9 cellular contexts compared by ENCODE assay signal in the genomic region with DNA sequence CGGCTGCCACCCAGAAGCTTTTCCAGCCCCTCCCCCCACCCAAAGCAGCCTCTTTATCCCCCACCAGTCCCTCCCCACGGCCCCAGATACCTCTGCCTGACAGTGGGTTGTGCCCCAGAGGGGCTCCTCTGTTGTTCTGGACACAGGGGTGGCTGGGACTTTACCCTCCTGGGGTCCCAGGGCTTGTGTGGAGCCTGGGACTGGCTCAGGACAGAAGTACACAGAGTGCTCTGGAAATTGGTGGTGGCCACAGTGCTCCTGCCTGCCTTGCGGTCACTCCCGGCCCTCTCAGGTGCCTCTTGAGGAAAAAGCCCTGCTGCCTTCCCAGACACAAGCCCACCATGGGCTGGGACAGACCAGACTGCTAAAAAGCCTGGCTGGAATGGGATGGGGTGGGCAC.
"Had no signal": no experiment of that assay in that cellular context is flagged by ENCODE, and none has a peak within 500 bp of the region (broad histone marks: within the 10 kb centered on the region; RNA-seq: fewer than 3 reads in every experiment).

No MANE protein-coding gene starts in this region.

- H3K27me3 Mint-ChIP-seq: IgD-negative memory B cell had no signal

- FAIRE-seq: H1, H54, HTR-8/SVneo had no signal

- H3K4me2 ChIP-seq: GM23338 had no signal

- H3K4me3 ChIP-seq: GM23338 had no signal

- DNase-seq: H9, HCEC 1CT, KBM-7 had no signal

- H3K27ac Mint-ChIP-seq: GM23338, IgD-negative memory B cell had no signal

- H2AFZ ChIP-seq: GM23338 had no signal

- H3K27ac ChIP-seq: HL-60 had no signal

- H3K4me3 Mint-ChIP-seq: GM23338, H9, IgD-negative memory B cell had no signal

- H3K9me3 Mint-ChIP-seq: GM23338, IgD-negative memory B cell had no signal

- H3K4me1 Mint-ChIP-seq: IgD-negative memory B cell had no signal

- H3K36me3 Mint-ChIP-seq: IgD-negative memory B cell had no signal

- ATAC-seq: GM23338 had no signal
